1 cellular context compared by ENCODE assay signal in the genomic region with DNA sequence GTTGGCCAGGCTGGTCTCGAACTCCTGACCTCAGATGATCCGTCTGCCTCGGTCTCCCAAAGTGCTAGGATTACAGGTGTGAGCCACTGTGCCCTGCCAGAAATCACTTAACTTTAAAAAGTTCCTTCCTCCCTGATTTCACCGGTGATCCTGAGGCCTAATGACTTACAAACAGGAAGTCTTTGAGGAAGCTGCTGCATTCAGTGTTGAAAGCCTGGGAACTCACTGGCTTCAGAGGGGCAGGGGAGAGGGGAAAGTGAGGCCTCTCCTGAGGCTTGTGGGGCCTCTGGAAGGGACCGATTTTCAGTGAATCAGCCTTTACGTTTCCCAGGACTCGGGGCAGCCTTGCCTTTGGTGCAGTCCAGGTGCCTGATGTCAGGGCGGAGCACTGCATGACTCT.
TF ChIP-seq lines count a peak whose summit lies in the region.

No MANE protein-coding gene starts in this region.

TF ChIP-seq in WTC11, 78 proteins besides CTCF, POLR2A, EP300 and RAD21 (continued from another document):
- TF ChIP-seq IRF2 (CRISPR knock-in tag; IDR thresholded peaks at IDR 0.05; ENCODE audit: borderline replicate concordance, low read depth) = no peak
- TF ChIP-seq SMAD4 (CRISPR knock-in tag; IDR thresholded peaks at IDR 0.05) = no peak
- TF ChIP-seq ATF1 (CRISPR knock-in tag; IDR thresholded peaks at IDR 0.05) = no peak
TF ChIP-seq in WTC11: peak in this region for 0.
